8 cellular contexts compared by ENCODE assay signal in genomic region chr16:57998484-57998883, GRCh38. TPM values are rescaled to one million over a fixed set of nuclear protein-coding genes. Genes with fewer than 3 reads are reported as not detected.
DNase-seq lines count a peak whose midpoint lies in the region; ATAC-seq and TF ChIP-seq lines count a peak whose summit lies in the region.

No MANE protein-coding gene starts in this region.

- POLR2A ChIA-PET in activated CD4-positive, alpha-beta memory T cell treated with anti-CD3 and anti-CD28 coated beads for 36 hours (lab: Charles Lee) = interaction anchor here (0.8 to 1.2 kb wide), 2 partner anchors 14 to 26 kb away, joined by 4 read pairs; no protein-coding TSS in a partner anchor

- H3K27me3 Mint-ChIP-seq in IgD-negative memory B cell = no peaks in the 10 kb centered on the region
- H3K27me3 Mint-ChIP-seq in activated CD4-positive, alpha-beta memory T cell treated with anti-CD3 and anti-CD28 coated beads for 36 hours = no peaks in the 10 kb centered on the region

- peaks cover 2% of the 10 kb centered on the region for H3K36me3 Mint-ChIP-seq in IgD-negative memory B cell
- peaks cover 15% of the 10 kb centered on the region for H3K36me3 Mint-ChIP-seq in activated CD4-positive, alpha-beta memory T cell treated with anti-CD3 and anti-CD28 coated beads for 36 hours

- ATAC-seq in GM18517 (IDR thresholded peaks at IDR 0.05; ENCODE audit: unreplicated experiment) = no peak

- peak overlapping the region in 3 of 4 donors; percentile 3 to 98 (median 95) for H3K4me3 Mint-ChIP-seq in IgD-negative memory B cell
- H3K4me3 Mint-ChIP-seq in activated CD4-positive, alpha-beta memory T cell treated with anti-CD3 and anti-CD28 coated beads for 36 hours = peak overlapping the region; percentile 75

- H3K4me1 Mint-ChIP-seq in IgD-negative memory B cell = peaks cover 20 to 23% (median 22%) of the 10 kb centered on the region in 3 donors
- H3K4me1 Mint-ChIP-seq in activated CD4-positive, alpha-beta memory T cell treated with anti-CD3 and anti-CD28 coated beads for 36 hours (ENCODE audit: low read depth) = peaks cover 57% of the 10 kb centered on the region

- DNase-seq in activated CD4-positive, alpha-beta memory T cell treated with anti-CD3 and anti-CD28 coated beads for 36 hours = peak; percentile 86
- peak; percentile 38 for DNase-seq in fibroblast of pulmonary artery (ENCODE audit: low read depth)
- peak; percentile 33 for DNase-seq in stimulated activated CD8-positive, alpha-beta memory T cell treated with anti-CD3 and anti-CD28 coated beads, Interleukin-12 subunit alpha, Interleukin-12 subunit beta, amount 100 ng/mL, for 1 hour (ENCODE audit: low read depth)
- DNase-seq in NCI-H446 (lab: John Stamatoyannopoulos, UW) = no peak
- DNase-seq in HPDE6-E6E7 (ENCODE audit: extremely low spot score) = no peak
- no peak for DNase-seq in putamen (ENCODE audit: low spot score)

- CTCF ChIA-PET in activated CD4-positive, alpha-beta memory T cell treated with anti-CD3 and anti-CD28 coated beads for 36 hours (lab: Charles Lee) = interaction anchor here (1.2 to 2.4 kb wide), 3 partner anchors 99 to 263 kb away, joined by 3 to 18 read pairs (median 5); partner anchors contain the start of gene KATNB1

- no peak for TF ChIP-seq CTCF in fibroblast of pulmonary artery (IDR thresholded peaks at IDR 0.05; ENCODE audit: low read length, missing control alignments)

- no peak overlapping the region for H3K4me3 ChIP-seq in fibroblast of pulmonary artery (replicated peaks; ENCODE audit: low read depth, low read length)

- H3K9me3 Mint-ChIP-seq in IgD-negative memory B cell = no peaks in the 10 kb centered on the region
- no peaks in the 10 kb centered on the region for H3K9me3 Mint-ChIP-seq in activated CD4-positive, alpha-beta memory T cell treated with anti-CD3 and anti-CD28 coated beads for 36 hours

- H3K27ac Mint-ChIP-seq in IgD-negative memory B cell = peak overlapping the region in 2 of 3 donors; percentile 60 to 88
- H3K27ac Mint-ChIP-seq in activated CD4-positive, alpha-beta memory T cell treated with anti-CD3 and anti-CD28 coated beads for 36 hours = peak overlapping the region; percentile 83

- intact Hi-C loops in activated CD4-positive, alpha-beta memory T cell treated with anti-CD3 and anti-CD28 coated beads for 36 hours (cut with micrococcal nuclease) = loop anchor here (2.0 kb wide), 1 partner anchor 408 kb away; no protein-coding TSS in a partner anchor

RNA-seq across cellular contexts. Expression of gene ZNF319, which starts 2.0 kb away (rescaled TPM):
- polyA plus RNA-seq in IgD-negative memory B cell = 11.0 TPM
- total RNA-seq in activated CD4-positive, alpha-beta memory T cell treated with anti-CD3 and anti-CD28 coated beads for 36 hours = 1 to 10 TPM; 6.5 to 8.1 TPM

RNA-seq across cellular contexts. Expression of gene USB1, which starts 2.7 kb away (rescaled TPM):
- 29.3 TPM for polyA plus RNA-seq in IgD-negative memory B cell
- total RNA-seq in activated CD4-positive, alpha-beta memory T cell treated with anti-CD3 and anti-CD28 coated beads for 36 hours = 10 to 100 TPM; 42.2 to 46.0 TPM

RNA-seq across cellular contexts. Expression of gene MMP15, which starts 27.1 kb away (rescaled TPM):
- not detected for polyA plus RNA-seq in IgD-negative memory B cell
- under 1 TPM; 0.46 to 0.71 TPM for total RNA-seq in activated CD4-positive, alpha-beta memory T cell treated with anti-CD3 and anti-CD28 coated beads for 36 hours

RNA-seq across cellular contexts. Expression of gene CNGB1, which starts 27.6 kb away (rescaled TPM):
- not detected for polyA plus RNA-seq in IgD-negative memory B cell
- total RNA-seq in activated CD4-positive, alpha-beta memory T cell treated with anti-CD3 and anti-CD28 coated beads for 36 hours = not detected

Comparison
In these comparisons a context has a peak if more than half of its experiments do, and no peak if none do; other contexts are left out.
1. DNase-seq: peak in activated CD4-positive, alpha-beta memory T cell treated with anti-CD3 and anti-CD28 coated beads for 36 hours (single experiment), fibroblast of pulmonary artery (single experiment) and stimulated activated CD8-positive, alpha-beta memory T cell treated with anti-CD3 and anti-CD28 coated beads, Interleukin-12 subunit alpha, Interleukin-12 subunit beta, amount 100 ng/mL, for 1 hour (single experiment); none in NCI-H446 (0 of 2), HPDE6-E6E7 (single experiment) and putamen (single experiment).